8 cellular contexts compared by ENCODE assay signal in genomic region chr20:46307139-46307998, GRCh38. TPM values are rescaled to one million over a fixed set of nuclear protein-coding genes. Genes with fewer than 3 reads are reported as not detected.
DNase-seq lines count a peak whose midpoint lies in the region; ATAC-seq, FAIRE-seq and TF ChIP-seq lines count a peak whose summit lies in the region.

No MANE protein-coding gene starts in this region.

- no peak overlapping the region for H2AK5ac ChIP-seq in mesendoderm (ENCODE audit: low read length)

- peak; percentile 75 for TF ChIP-seq CTCF in D721Med (IDR thresholded peaks at IDR 0.05; ENCODE audit: insufficient read depth, missing control alignments)

- H3K79me1 ChIP-seq in mesendoderm (ENCODE audit: low read length) = no peaks in the 10 kb centered on the region

- H4K8ac ChIP-seq in mesendoderm (ENCODE audit: low read depth, low read length) = no peak overlapping the region

- no peak overlapping the region for H3K4ac ChIP-seq in mesendoderm (ENCODE audit: low read depth, low read length)

- no peak overlapping the region for H2BK15ac ChIP-seq in mesendoderm (replicated peaks; ENCODE audit: low read depth)

- H3K23ac ChIP-seq in mesendoderm (ENCODE audit: low read length) = no peak overlapping the region

- H3K4me3 Mint-ChIP-seq in activated CD8-positive, alpha-beta T cell treated with anti-CD3 and anti-CD28 coated beads, Interleukin-2, amount 10 ng/mL, durations not matched to agents 7 days and 5 days = no peak overlapping the region

- H2BK120ac ChIP-seq in mesendoderm (ENCODE audit: low read depth, low read length) = no peak overlapping the region

- no peak overlapping the region for H4K5ac ChIP-seq in mesendoderm (ENCODE audit: low read length)

- H3K4me3 ChIP-seq in endocrine pancreas (ENCODE audit: control insufficient read depth, insufficient read depth, low read length) (no peak overlapping the region), mesendoderm (ENCODE audit: low read length) (peak overlapping the region; percentile 7)

- POLR2A ChIA-PET in activated CD8-positive, alpha-beta T cell treated with anti-CD3 and anti-CD28 coated beads, Interleukin-2, amount 10 ng/mL, durations not matched to agents 7 days and 5 days (lab: Charles Lee) = no interaction called here

- no peak overlapping the region for H3K18ac ChIP-seq in mesendoderm (ENCODE audit: low read length)

- WGBS in mesendoderm (ENCODE audit: extremely low coverage, insufficient coverage, low lambda C conversion rate) = no CpG with 5 or more reads among the region's 90 CpGs

- H2BK5ac ChIP-seq in mesendoderm (ENCODE audit: low read length) = no peak overlapping the region

- peak overlapping the region; percentile 88 for H3K4me2 ChIP-seq in mesendoderm (ENCODE audit: low read length)

- H3K9ac ChIP-seq in endocrine pancreas (ENCODE audit: control insufficient read depth, insufficient read depth, low read length) (peak overlapping the region; percentile 47), mesendoderm (ENCODE audit: low read length) (peak overlapping the region; percentile 67)

- FAIRE-seq in D721Med (lab: Jason Lieb, UNC) = no peak

- no peaks in the 10 kb centered on the region for H3K4me1 ChIP-seq in endocrine pancreas (ENCODE audit: control insufficient read depth, insufficient read depth, low read length)
- no peaks in the 10 kb centered on the region for H3K4me1 ChIP-seq in mesendoderm (ENCODE audit: control insufficient read depth, low read depth, low read length)

- DNase-seq in D721Med (ENCODE audit: insufficient read length, low spot score) (peak; percentile 90), NCI-H526 (lab: John Stamatoyannopoulos, UW) (peak; percentile 42 to 88), mesendoderm (peak; percentile 72)
- peak; percentile 75 for DNase-seq in activated CD8-positive, alpha-beta T cell treated with anti-CD3 and anti-CD28 coated beads, Interleukin-2, amount 10 ng/mL, durations not matched to agents 7 days and 5 days
- peak; percentile 41 to 54 for DNase-seq in stimulated activated CD8-positive, alpha-beta memory T cell treated with anti-CD3 and anti-CD28 coated beads, Interleukin-4, amount 100 ng/mL, for 1 hour (ENCODE audit: low read depth in 2 of 2, low spot score in 1 of 2)

- CTCF ChIA-PET in activated CD8-positive, alpha-beta T cell treated with anti-CD3 and anti-CD28 coated beads, Interleukin-2, amount 10 ng/mL, durations not matched to agents 7 days and 5 days (lab: Charles Lee) = interaction anchor here (0.6 to 3.6 kb wide), 23 partner anchors 8 to 281 kb away, joined by 3 to 36 read pairs (median 4); partner anchors contain the start of gene ELMO2

- H3K56ac ChIP-seq in mesendoderm (ENCODE audit: low read length) = peak overlapping the region; percentile 34

- no peaks in the 10 kb centered on the region for H3K79me2 ChIP-seq in mesendoderm (ENCODE audit: control insufficient read depth, insufficient read depth, low read length)

- no peaks in the 10 kb centered on the region for H3K36me3 Mint-ChIP-seq in activated CD8-positive, alpha-beta T cell treated with anti-CD3 and anti-CD28 coated beads, Interleukin-2, amount 10 ng/mL, durations not matched to agents 7 days and 5 days (ENCODE audit: low read depth)

- H3K36me3 ChIP-seq in endocrine pancreas (ENCODE audit: control insufficient read depth, insufficient read depth, low read length) = no peaks in the 10 kb centered on the region
- no peaks in the 10 kb centered on the region for H3K36me3 ChIP-seq in mesendoderm (ENCODE audit: control insufficient read depth, insufficient read depth, low read length)

- no peak overlapping the region for H3K27ac Mint-ChIP-seq in activated CD8-positive, alpha-beta T cell treated with anti-CD3 and anti-CD28 coated beads, Interleukin-2, amount 10 ng/mL, durations not matched to agents 7 days and 5 days

- H3K27me3 ChIP-seq in endocrine pancreas (ENCODE audit: control insufficient read depth, insufficient read depth, low read length) = no peaks in the 10 kb centered on the region
- peaks cover 32% of the 10 kb centered on the region for H3K27me3 ChIP-seq in mesendoderm (ENCODE audit: insufficient read depth, low read length, poor library complexity)

- peaks cover 4% of the 10 kb centered on the region for H3K4me1 Mint-ChIP-seq in activated CD8-positive, alpha-beta T cell treated with anti-CD3 and anti-CD28 coated beads, Interleukin-2, amount 10 ng/mL, durations not matched to agents 7 days and 5 days (ENCODE audit: low read depth)

- no peaks in the 10 kb centered on the region for H3K9me3 ChIP-seq in endocrine pancreas (ENCODE audit: control insufficient read depth, low read length)

- peaks cover 63% of the 10 kb centered on the region for H3K27me3 Mint-ChIP-seq in activated CD8-positive, alpha-beta T cell treated with anti-CD3 and anti-CD28 coated beads, Interleukin-2, amount 10 ng/mL, durations not matched to agents 7 days and 5 days (ENCODE audit: low read depth)

- ATAC-seq in HG02642 (IDR thresholded peaks at IDR 0.05; ENCODE audit: poor library complexity, unreplicated experiment) (peak; percentile 56), HG03095 (IDR thresholded peaks at IDR 0.05; ENCODE audit: unreplicated experiment) (no peak)
- ATAC-seq in activated CD8-positive, alpha-beta T cell treated with anti-CD3 and anti-CD28 coated beads, Interleukin-2, amount 10 ng/mL, durations not matched to agents 7 days and 5 days = peak; percentile 83

- no peak overlapping the region for H3K27ac ChIP-seq in mesendoderm (ENCODE audit: low read depth, low read length)

- H3K9me3 Mint-ChIP-seq in activated CD8-positive, alpha-beta T cell treated with anti-CD3 and anti-CD28 coated beads, Interleukin-2, amount 10 ng/mL, durations not matched to agents 7 days and 5 days (ENCODE audit: insufficient read depth) = no peaks in the 10 kb centered on the region

RNA-seq across cellular contexts. Expression of gene CDH22, which starts 0.9 kb away (rescaled TPM):
- not detected for total RNA-seq in activated CD8-positive, alpha-beta T cell treated with anti-CD3 and anti-CD28 coated beads, Interleukin-2, amount 10 ng/mL, durations not matched to agents 7 days and 5 days
- polyA plus RNA-seq in mesendoderm (2013, experiment 1 of 2) = 0.08 TPM
- polyA plus RNA-seq in mesendoderm (2013, experiment 2 of 2) = 0.01 TPM
